17 cellular contexts compared by ENCODE assay signal in genomic region chr13:63198076-63198475, GRCh38.
DNase-seq lines count a peak whose midpoint lies in the region; FAIRE-seq and TF ChIP-seq lines count a peak whose summit lies in the region.
"Had no signal": no experiment of that assay in that cellular context is flagged by ENCODE, and none has a peak within 500 bp of the region (broad histone marks: within the 10 kb centered on the region; RNA-seq: fewer than 3 reads in every experiment).

No MANE protein-coding gene starts in this region.

- no peak for FAIRE-seq in H54 (lab: Jason Lieb, UNC)
- FAIRE-seq: frontal cortex, GM19239, RCC 7860 had no signal

- no peak for TF ChIP-seq CTCF in GM10266 (IDR thresholded peaks at IDR 0.05; ENCODE audit: control insufficient read depth, insufficient read depth, low read depth, missing control alignments)

- TF ChIP-seq POLR2A in H54 (IDR thresholded peaks at IDR 0.05; ENCODE audit: low read depth, low read length), result no peak

- peak; percentile 63 for DNase-seq in COLO668 (lab: John Stamatoyannopoulos, UW; ENCODE audit: unreplicated experiment)
- DNase-seq in NCI-H1092 (lab: John Stamatoyannopoulos, UW), result peak; percentile 96
- DNase-seq in NCI-H524 (lab: John Stamatoyannopoulos, UW), result peak; percentile 68 to 88
- peak; percentile 1 for DNase-seq in fibroblast of gingiva (ENCODE audit: low read depth)
- no peak for DNase-seq in H54 (ENCODE audit: insufficient read length, low spot score)
- DNase-seq in GM10266 (ENCODE audit: extremely low spot score), result no peak
- no peak for DNase-seq in foreskin melanocyte
- DNase-seq in GDM1 (lab: John Stamatoyannopoulos, UW), result no peak
- DNase-seq: activated CD4-positive, alpha-beta T cell treated with anti-CD3 and anti-CD28 coated beads, Interleukin-2, amount 50 U/mL, for 48 hours; activated T-cell treated with anti-CD3 and anti-CD28 coated beads, Interleukin-2, amount 50 U/mL, for 48 hours; Caco-2; effector CD4-positive, alpha-beta T cell; NCI-H82; stimulated activated CD4-positive, alpha-beta T cell treated with anti-CD3 and anti-CD28 coated beads, Interleukin-4, amount 100 ng/mL, for 1 hour had no signal

Comparison
In these comparisons a context has a peak if more than half of its experiments do, and no peak if none do; other contexts are left out.
1. DNase-seq: peak in COLO668 (single experiment), NCI-H1092 (single experiment), NCI-H524 (2 of 2) and fibroblast of gingiva (single experiment); none in H54 (single experiment), GM10266 (single experiment), foreskin melanocyte (single experiment) and GDM1 (single experiment).